Comparison of ENCODE assay signal across 9 cellular contexts in the genomic region with DNA sequence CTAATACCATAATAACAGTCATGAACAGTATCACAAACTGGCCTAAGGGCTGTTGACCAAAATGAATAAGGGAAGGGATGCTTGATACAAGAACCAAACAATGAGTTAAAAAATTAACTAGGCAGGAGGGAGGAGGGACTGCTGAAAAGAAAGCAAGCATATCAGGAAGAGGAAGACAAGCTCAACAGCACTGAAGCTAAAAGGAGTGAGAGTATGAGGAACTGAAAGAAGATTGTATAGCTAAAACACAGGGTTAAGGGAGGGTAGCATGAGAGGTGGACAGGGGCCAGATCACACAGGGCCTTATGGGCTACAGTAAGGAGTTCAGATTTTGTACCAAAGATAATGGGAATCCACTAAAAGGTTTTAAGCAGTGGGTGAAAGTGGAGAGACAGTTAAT. TPM values are rescaled to one million over a fixed set of nuclear protein-coding genes. Genes with fewer than 3 reads are reported as not detected.
DNase-seq lines count a peak whose midpoint lies in the region; ATAC-seq and TF ChIP-seq lines count a peak whose summit lies in the region.
"Had no signal": no experiment of that assay in that cellular context is flagged by ENCODE, and none has a peak within 500 bp of the region (broad histone marks: within the 10 kb centered on the region; RNA-seq: fewer than 3 reads in every experiment).

No MANE protein-coding gene starts in this region.

- TF ChIP-seq CTCF in GM10248 (IDR thresholded peaks at IDR 0.05; ENCODE audit: control extremely low read depth, extremely low read depth, low read depth, missing control alignments) (no peak), ascending aorta (IDR thresholded peaks at IDR 0.05) (no peak)

- CTCF ChIA-PET in GM10248 (lab: Yijun Ruan, JAX): interaction anchor here (1.0 to 2.3 kb wide), 7 partner anchors 11 to 485 kb away, joined by 3 to 18 read pairs (median 4); no protein-coding TSS in a partner anchor

- DNase-seq in GM10248 (ENCODE audit: extremely low spot score): peak; percentile 73
- peak; percentile 15 for DNase-seq in SKM-1 (lab: John Stamatoyannopoulos, UW; ENCODE audit: unreplicated experiment)
- DNase-seq in NCI-H446 treated with DMSO at 0.1 percent for 48 hours (lab: John Stamatoyannopoulos, UW): no peak
- DNase-seq in ascending aorta (ENCODE audit: low spot score in 2 of 2): no peak
- no peak for DNase-seq in activated CD4-positive, alpha-beta T cell treated with anti-CD3 and anti-CD28 coated beads for 48 hours
- no peak for DNase-seq in kidney glomerular epithelial cell (lab: John Stamatoyannopoulos, UW)
- DNase-seq: CD4-positive, CD25-positive, alpha-beta regulatory T cell had no signal

- H3K4me3 ChIP-seq in ascending aorta: no peak overlapping the region

- no peaks in the 10 kb centered on the region for H3K27me3 ChIP-seq in ascending aorta

- no peaks in the 10 kb centered on the region for H3K9me3 ChIP-seq in ascending aorta

- no peaks in the 10 kb centered on the region for H3K36me3 ChIP-seq in ascending aorta

- POLR2A ChIA-PET in GM10248 (lab: Yijun Ruan, JAX): interaction anchor here (0.6 kb wide), 1 partner anchor 1420 kb away, joined by 4 read pairs; no protein-coding TSS in a partner anchor

- no peaks in the 10 kb centered on the region for H3K4me1 ChIP-seq in ascending aorta

- H3K27ac ChIP-seq in ascending aorta: no peak overlapping the region

- ATAC-seq in GM19452 (IDR thresholded peaks at IDR 0.05; ENCODE audit: unreplicated experiment): peak; percentile 97
- ATAC-seq in HG03097 (IDR thresholded peaks at IDR 0.05; ENCODE audit: low FRiP score, unreplicated experiment): peak; percentile 80

- intact Hi-C loops in ascending aorta (cut with DNase I): no loop called here

RNA-seq across cellular contexts. Expression of a gene that starts 34.1 kb away (rescaled TPM):
- total RNA-seq in ascending aorta: 246 TPM

RNA-seq across cellular contexts. Expression of a gene that starts 36.9 kb away (rescaled TPM):
- total RNA-seq in ascending aorta: not detected
- total RNA-seq: CD4-positive, CD25-positive, alpha-beta regulatory T cell had no signal

RNA-seq across cellular contexts. Expression of a gene that starts 42.2 kb away (rescaled TPM):
- total RNA-seq in ascending aorta: 57.2 TPM

RNA-seq across cellular contexts. Expression of a gene that starts 46.6 kb away (rescaled TPM):
- total RNA-seq in ascending aorta: 3.6 TPM

RNA-seq across cellular contexts. Expression of a gene that starts 55.2 kb away (rescaled TPM):
- total RNA-seq in ascending aorta: 566 TPM

Comparison
In these comparisons a context has a peak if more than half of its experiments do, and no peak if none do; other contexts are left out.
1. DNase-seq: peak in GM10248 (single experiment) and SKM-1 (single experiment); none in NCI-H446 treated with DMSO at 0.1 percent for 48 hours (single experiment), ascending aorta (0 of 2), activated CD4-positive, alpha-beta T cell treated with anti-CD3 and anti-CD28 coated beads for 48 hours (single experiment) and kidney glomerular epithelial cell (single experiment).